In genomic region chr15:23518104-23518503, GRCh38 we compare ENCODE assay signal across 2 cellular contexts.
TF ChIP-seq lines count a peak whose summit lies in the region.

No MANE protein-coding gene starts in this region.

TF ChIP-seq in H1, 55 proteins besides CTCF, POLR2A, EP300 and RAD21:
- no peak for TF ChIP-seq KDM1A (IDR thresholded peaks at IDR 0.05; ENCODE audit: borderline replicate concordance, low read length)
- no peak for TF ChIP-seq CHD1 (IDR thresholded peaks at IDR 0.05; ENCODE audit: low read depth, low read length)
- TF ChIP-seq ZNF274 (IDR thresholded peaks at IDR 0.05; ENCODE audit: borderline replicate concordance, extremely low read depth, low read length) = no peak
- TF ChIP-seq TBP (IDR thresholded peaks at IDR 0.05; ENCODE audit: low read depth, low read length) = peak; percentile 79
- no peak for TF ChIP-seq SUZ12 (IDR thresholded peaks at IDR 0.05; ENCODE audit: low read length)
- no peak for TF ChIP-seq RXRA (IDR thresholded peaks at IDR 0.05; ENCODE audit: insufficient read depth, low read depth, low read length)
- TF ChIP-seq SIRT6 (IDR thresholded peaks at IDR 0.05; ENCODE audit: low read length) = no peak

TF ChIP-seq in SK-N-SH, 30 proteins besides CTCF, POLR2A, EP300 and RAD21:
- no peak for TF ChIP-seq YY1 (IDR thresholded peaks at IDR 0.05; ENCODE audit: low read depth)
